18 cellular contexts compared by ENCODE assay signal in genomic region chr16:53651357-53651756, GRCh38.
"Had no signal": no experiment of that assay in that cellular context is flagged by ENCODE, and none has a peak within 500 bp of the region (broad histone marks: within the 10 kb centered on the region; RNA-seq: fewer than 3 reads in every experiment).

No MANE protein-coding gene starts in this region.

- H3K4me3 ChIP-seq: body of pancreas, lower lobe of right lung, prostate gland, spleen, thoracic aorta, vagina had no signal

- H3K36me3 ChIP-seq: prostate gland had no signal

- H3K4me1 ChIP-seq: body of pancreas, foreskin keratinocyte, lower lobe of right lung, prostate gland, spleen, vagina had no signal

- FAIRE-seq: kidney had no signal

- H3K9me3 ChIP-seq: body of pancreas, lower lobe of right lung, prostate gland, spleen, thoracic aorta, vagina had no signal

- ATAC-seq: body of pancreas; foreskin keratinocyte; left lobe of liver; lower lobe of right lung; naive thymus-derived CD4-positive, alpha-beta T cell had no signal

- H3K27ac ChIP-seq: body of pancreas, foreskin keratinocyte, lower lobe of right lung, prostate gland, spleen, thoracic aorta, vagina had no signal

- H3K27me3 ChIP-seq: body of pancreas, foreskin keratinocyte, spleen, vagina had no signal

- DNase-seq: activated CD4-positive, alpha-beta memory T cell treated with anti-CD3 and anti-CD28 coated beads for 36 hours; activated CD4-positive, alpha-beta T cell treated with anti-CD3 and anti-CD28 coated beads for 48 hours; activated gamma-delta T cell; anterior cingulate cortex; body of pancreas; effector CD4-positive, alpha-beta T cell; erythroblast; foreskin keratinocyte; kidney; lower lobe of right lung; naive thymus-derived CD4-positive, alpha-beta T cell; spleen; stimulated activated CD4-positive, alpha-beta T cell treated with anti-CD3 and anti-CD28 coated beads, Interleukin-4, amount 100 ng/mL, for 24 hours; stimulated activated naive CD4-positive, alpha-beta T cell treated with Interleukin-2 at 50 U/mL for 16 hours had no signal
